Comparison of ENCODE assay signal across 8 cellular contexts in the genomic region with DNA sequence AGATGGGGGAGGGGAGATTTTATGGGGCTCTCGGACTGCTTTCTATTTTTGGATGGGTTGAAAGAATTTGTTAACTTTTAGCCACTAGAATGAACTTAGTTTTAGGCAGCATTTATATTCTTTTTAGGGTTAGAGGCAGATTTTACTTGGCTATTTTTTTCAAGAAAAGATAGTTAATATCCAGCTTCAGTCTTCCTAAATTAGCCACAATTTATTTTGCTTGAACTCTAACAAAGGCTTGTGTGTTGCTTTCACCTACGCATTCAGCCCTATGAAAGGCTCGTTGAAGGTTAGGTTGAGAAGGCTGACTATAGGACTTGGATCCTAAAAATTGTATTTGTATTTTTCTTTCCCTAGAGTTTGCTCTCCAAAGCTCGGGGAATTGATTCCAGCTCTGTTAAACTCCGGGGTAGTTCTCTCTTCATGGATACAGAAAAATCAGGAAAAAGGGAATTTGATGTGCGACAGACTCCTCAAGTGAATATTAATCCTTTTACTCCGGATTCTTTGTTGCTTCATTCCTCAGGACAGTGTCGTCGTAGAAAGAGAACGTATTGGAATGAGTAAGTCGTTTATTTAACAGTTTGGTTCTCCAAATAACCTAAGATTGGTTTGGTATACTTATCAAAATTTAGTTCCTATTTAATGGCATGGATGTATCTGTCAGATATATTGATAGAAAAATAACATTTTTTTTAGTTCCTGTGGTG. TPM values are rescaled to one million over a fixed set of nuclear protein-coding genes. Genes with fewer than 3 reads are reported as not detected.
DNase-seq lines count a peak whose midpoint lies in the region; ATAC-seq and TF ChIP-seq lines count a peak whose summit lies in the region.

No MANE protein-coding gene starts in this region.

- H3K36me3 Mint-ChIP-seq in activated T-cell treated with anti-CD3 and anti-CD28 coated beads, Interleukin-2, amount 50 U/mL, for 24 hours (ENCODE audit: low read depth) = peaks cover 60% of the 10 kb centered on the region
- peaks cover 38 to 55% of the 10 kb centered on the region in 2 donors for H3K36me3 Mint-ChIP-seq in activated naive CD4-positive, alpha-beta T cell treated with anti-CD3 and anti-CD28 coated beads, Interleukin-2, amount 50 U/mL, for 72 hours

- no peaks in the 10 kb centered on the region for H3K9me3 Mint-ChIP-seq in activated T-cell treated with anti-CD3 and anti-CD28 coated beads, Interleukin-2, amount 50 U/mL, for 24 hours
- H3K9me3 Mint-ChIP-seq in activated naive CD4-positive, alpha-beta T cell treated with anti-CD3 and anti-CD28 coated beads, Interleukin-2, amount 50 U/mL, for 72 hours = no peaks in the 10 kb centered on the region

- no peaks in the 10 kb centered on the region for H3K9me3 ChIP-seq in thyroid gland

- peaks cover 47% of the 10 kb centered on the region for H3K4me1 Mint-ChIP-seq in activated T-cell treated with anti-CD3 and anti-CD28 coated beads, Interleukin-2, amount 50 U/mL, for 24 hours (ENCODE audit: low read depth)

- DNase-seq in activated T-cell treated with anti-CD3 and anti-CD28 coated beads, Interleukin-2, amount 50 U/mL, for 24 hours = no peak
- DNase-seq in activated T-cell treated with anti-CD3 and anti-CD28 coated beads, Interleukin-2, amount 50 U/mL, for 48 hours = no peak
- no peak for DNase-seq in activated naive CD4-positive, alpha-beta T cell treated with anti-CD3 and anti-CD28 coated beads, Interleukin-2, amount 50 U/mL, for 72 hours (ENCODE audit: low spot score in 2 of 2)
- DNase-seq in iris pigment epithelial cell (ENCODE audit: low read depth) (peak; percentile 36), thyroid gland (no peak), NCI-H774 (lab: John Stamatoyannopoulos, UW) (no peak), AG20443 (ENCODE audit: low spot score) (no peak)

- H3K4me3 Mint-ChIP-seq in activated T-cell treated with anti-CD3 and anti-CD28 coated beads, Interleukin-2, amount 50 U/mL, for 24 hours = peak overlapping the region; percentile 95

- TF ChIP-seq POLR2A in thyroid gland (IDR thresholded peaks at IDR 0.05) = no peak

- peak overlapping the region; percentile 83 for H3K27ac Mint-ChIP-seq in activated T-cell treated with anti-CD3 and anti-CD28 coated beads, Interleukin-2, amount 50 U/mL, for 24 hours
- peak overlapping the region; percentile 86 to 95 for H3K27ac Mint-ChIP-seq in activated naive CD4-positive, alpha-beta T cell treated with anti-CD3 and anti-CD28 coated beads, Interleukin-2, amount 50 U/mL, for 72 hours

- peak overlapping the region; percentile 69 to 99 (median 95) for H3K27ac ChIP-seq in thyroid gland

- no peaks in the 10 kb centered on the region for H3K36me3 ChIP-seq in thyroid gland

- H3K27me3 ChIP-seq in thyroid gland = no peaks in the 10 kb centered on the region

- H3K27me3 Mint-ChIP-seq in activated T-cell treated with anti-CD3 and anti-CD28 coated beads, Interleukin-2, amount 50 U/mL, for 24 hours = peaks cover 8% of the 10 kb centered on the region

- H3K4me1 ChIP-seq in thyroid gland = peaks cover 15 to 27% of the 10 kb centered on the region in 2 donors

- no peak for TF ChIP-seq CTCF in thyroid gland (IDR thresholded peaks at IDR 0.05)

- WGBS in thyroid gland, 2 donors = 11 to 12% methylated on average over 11 of the region's 11 CpGs

- intact Hi-C loops in thyroid gland (cut with DNase I) = no loop called here

- no peak for ATAC-seq in activated naive CD4-positive, alpha-beta T cell treated with anti-CD3 and anti-CD28 coated beads, Interleukin-2, amount 50 U/mL, for 72 hours
- ATAC-seq in HG03280 (IDR thresholded peaks at IDR 0.05; ENCODE audit: unreplicated experiment) = no peak

- peak overlapping the region in 2 of 3 donors; percentile 3 to 84 for H3K4me3 ChIP-seq in thyroid gland (replicated peaks in 1 of 3)

RNA-seq across cellular contexts. Expression of a gene that starts 2.2 kb away (rescaled TPM):
- total RNA-seq in activated naive CD4-positive, alpha-beta T cell treated with anti-CD3 and anti-CD28 coated beads, Interleukin-2, amount 50 U/mL, for 72 hours = 10 to 100 TPM; 39.8 to 52.3 TPM
- 10 to 100 TPM; 29.6 to 35.6 (median 32.5) TPM for total RNA-seq in thyroid gland
